ENCODE assay signal across 9 cellular contexts in the genomic region with DNA sequence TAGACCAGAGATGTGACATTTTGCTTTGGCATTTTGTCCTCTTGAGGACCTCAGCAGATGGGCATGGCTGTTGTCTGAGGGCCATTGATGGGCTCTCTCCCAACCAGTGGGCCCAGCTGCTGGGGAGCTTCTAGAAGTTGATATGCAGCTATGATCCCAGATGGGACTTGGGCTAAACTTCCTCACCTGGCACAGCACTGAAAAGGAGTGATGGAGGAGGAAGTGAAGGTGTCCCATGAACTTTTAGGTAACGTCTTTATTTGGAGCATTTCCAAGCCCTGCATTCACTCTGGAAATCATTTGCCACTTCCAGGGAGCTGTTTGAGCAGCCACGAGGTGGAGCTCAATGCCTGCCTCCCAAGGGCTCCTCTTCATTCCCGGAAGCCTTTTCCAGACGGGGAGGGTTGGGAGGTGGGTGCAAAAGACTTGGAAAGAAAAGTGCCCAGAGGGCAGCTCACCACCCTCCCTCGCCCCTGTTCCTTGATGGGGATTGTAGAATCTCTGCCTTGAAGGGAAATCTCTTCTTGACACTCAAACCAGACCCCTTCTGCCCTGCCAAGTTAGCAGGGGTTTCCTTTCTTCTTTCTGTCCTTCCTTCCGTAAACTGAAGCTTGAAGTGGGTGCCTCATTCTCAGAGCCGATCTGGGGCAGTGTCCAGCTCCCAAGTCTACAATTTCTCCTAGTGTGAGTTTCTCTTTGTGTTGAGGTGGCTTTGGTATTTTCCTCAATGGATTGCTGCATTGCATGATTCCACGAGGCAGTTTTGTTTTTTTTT. TPM values are rescaled to one million over a fixed set of nuclear protein-coding genes. Genes with fewer than 3 reads are reported as not detected.
DNase-seq lines count a peak whose midpoint lies in the region; ATAC-seq and TF ChIP-seq lines count a peak whose summit lies in the region.
"Had no signal": no experiment of that assay in that cellular context is flagged by ENCODE, and none has a peak within 500 bp of the region (broad histone marks: within the 10 kb centered on the region; RNA-seq: fewer than 3 reads in every experiment).

No MANE protein-coding gene starts in this region.

- peak; percentile 23 for TF ChIP-seq CTCF in colonic mucosa (IDR thresholded peaks at IDR 0.05)

- no peak overlapping the region for H3K9ac ChIP-seq in colonic mucosa (ENCODE audit: low read depth in 2 of 2, low read length in 2 of 2)

- H3K9me3 ChIP-seq in colonic mucosa, result no peaks in the 10 kb centered on the region

- ATAC-seq in HG03354 (IDR thresholded peaks at IDR 0.05; ENCODE audit: poor library complexity, severe bottlenecking, unreplicated experiment) (no peak), GM18520 (IDR thresholded peaks at IDR 0.05; ENCODE audit: unreplicated experiment) (no peak), GM19328 (IDR thresholded peaks at IDR 0.05; ENCODE audit: unreplicated experiment) (no peak)
- ATAC-seq in activated CD4-positive, CD25-positive, alpha-beta regulatory T cell treated with anti-CD3 and anti-CD28 coated beads, Interleukin-2, amount 50 U/mL, for 24 hours, result no peak

- H3K4me3 ChIP-seq in colonic mucosa, result no peak overlapping the region

- H3K27me3 ChIP-seq in colonic mucosa, result peaks cover 7% of the 10 kb centered on the region

- no peaks in the 10 kb centered on the region for H3K36me3 ChIP-seq in colonic mucosa

- intact Hi-C loops in colonic mucosa (cut with DNase I), result loop anchor here (2.0 kb wide), 1 partner anchor 89 kb away; no protein-coding TSS in a partner anchor

- no peaks in the 10 kb centered on the region for H3K4me1 ChIP-seq in colonic mucosa

- H3K27ac ChIP-seq in colonic mucosa, result no peak overlapping the region

- DNase-seq in ELF-1 (ENCODE audit: low read depth, low spot score) (peak; percentile 80), NCI-H2107 treated with DMSO at 0.1 percent for 48 hours (lab: John Stamatoyannopoulos, UW; ENCODE audit: unreplicated experiment) (peak; percentile 13), colonic mucosa (peak; percentile 60), pons (ENCODE audit: low spot score) (peak; percentile 21)
- DNase-seq: activated B cell treated with CpG ODN at 0.5 μM for 24 hours had no signal

RNA-seq across cellular contexts. Expression of gene NEUROG1, which starts 18.1 kb away (rescaled TPM):
- not detected for total RNA-seq in colonic mucosa
- total RNA-seq: activated B cell treated with CpG ODN at 0.5 μM for 24 hours had no signal

RNA-seq across cellular contexts. Expression of gene CXCL14, which starts 24.9 kb away (rescaled TPM):
- 10 to 100 TPM; 29.8 to 68.2 TPM for total RNA-seq in colonic mucosa
- total RNA-seq: activated B cell treated with CpG ODN at 0.5 μM for 24 hours had no signal

Comparison
In these comparisons a context has a peak if more than half of its experiments do, and no peak if none do; other contexts are left out.
1. DNase-seq: peak in every context shown above with its lines; median percentile 80 in ELF-1; 60 in colonic mucosa; 21 in pons; 13 in NCI-H2107 treated with DMSO at 0.1 percent for 48 hours.